2 cellular contexts compared by ENCODE assay signal in the genomic region with DNA sequence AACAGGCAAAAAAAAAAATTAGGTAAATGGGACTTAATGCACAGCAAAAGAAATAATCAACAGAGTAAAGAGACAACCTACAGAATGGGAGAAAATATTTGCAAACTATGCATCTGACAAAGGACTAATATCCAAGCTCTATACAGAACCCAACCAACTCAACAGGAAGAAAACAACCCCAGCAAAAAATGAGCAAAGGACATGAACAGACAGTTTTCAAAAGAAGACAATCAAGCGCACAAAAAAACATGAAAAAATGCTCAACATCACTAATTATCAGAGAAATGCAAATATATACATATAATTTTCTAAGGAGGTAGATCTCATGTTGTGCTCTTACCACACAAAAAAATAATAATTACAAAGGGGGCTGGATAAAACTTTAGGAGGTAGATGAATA.
TF ChIP-seq lines count a peak whose summit lies in the region.

No MANE protein-coding gene starts in this region.

TF ChIP-seq in SK-N-SH, 30 proteins besides CTCF, POLR2A, EP300 and RAD21 (continued from another document):
- TF ChIP-seq EZH2phosphoT487 (IDR thresholded peaks at IDR 0.05; ENCODE audit: borderline replicate concordance, low read depth) (no peak), CHD2 (IDR thresholded peaks at IDR 0.05; ENCODE audit: low read length, partially characterized antibody) (no peak), MXI1 (IDR thresholded peaks at IDR 0.05; ENCODE audit: low read depth, low read length) (no peak), TAF1 (IDR thresholded peaks at IDR 0.05; ENCODE audit: borderline replicate concordance, low read depth, low read length) (no peak), POLR2AphosphoS5 (IDR thresholded peaks at IDR 0.05; ENCODE audit: low read depth, low read length) (no peak), NFIC (IDR thresholded peaks at IDR 0.05; ENCODE audit: borderline replicate concordance) (no peak), TEAD4 (IDR thresholded peaks at IDR 0.05; ENCODE audit: borderline replicate concordance, insufficient read depth) (no peak)

TF ChIP-seq in SK-N-SH treated with all-trans-retinoic acid at 6 μM for 48 hours, 23 proteins besides CTCF, POLR2A, EP300 and RAD21 (continued from another document):
- no peak for TF ChIP-seq TSHZ2 (CRISPR knock-in tag; IDR thresholded peaks at IDR 0.05)
- TF ChIP-seq BACH2 (CRISPR knock-in tag; IDR thresholded peaks at IDR 0.05; ENCODE audit: borderline replicate concordance): no peak
- TF ChIP-seq TOX (CRISPR knock-in tag; IDR thresholded peaks at IDR 0.05; ENCODE audit: borderline replicate concordance): no peak
- TF ChIP-seq ZFP30 (CRISPR knock-in tag; IDR thresholded peaks at IDR 0.05): no peak
